Comparison of ENCODE assay signal across 8 cellular contexts in the genomic region with DNA sequence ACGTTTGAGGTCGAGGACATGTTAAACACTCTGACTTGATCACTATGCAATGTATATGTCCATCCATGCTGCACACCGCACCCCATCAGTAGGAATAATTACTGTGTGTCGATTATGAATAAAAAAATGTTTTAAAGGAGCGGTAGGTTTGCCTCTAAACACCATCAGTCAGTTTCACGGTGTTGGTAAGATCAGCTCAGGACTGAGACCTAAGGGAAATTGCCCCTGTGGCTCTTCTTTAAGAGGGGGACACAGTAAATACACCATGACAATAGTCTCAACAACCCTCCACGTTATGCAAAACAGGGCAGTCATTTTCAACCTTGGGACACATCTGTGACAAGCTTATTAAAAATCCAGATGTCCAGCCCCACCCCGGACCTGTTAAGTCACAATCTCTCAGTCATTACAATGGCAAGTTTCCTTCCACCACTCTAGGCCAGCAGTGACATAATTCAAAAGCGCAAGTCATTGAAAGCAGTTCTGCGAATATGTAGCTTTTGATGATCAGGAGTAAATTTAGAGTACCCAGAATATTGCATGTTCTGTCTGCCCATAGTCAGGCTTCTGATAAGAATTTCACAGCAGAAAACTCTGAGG. TPM values are rescaled to one million over a fixed set of nuclear protein-coding genes. Genes with fewer than 3 reads are reported as not detected.
DNase-seq lines count a peak whose midpoint lies in the region; ATAC-seq and TF ChIP-seq lines count a peak whose summit lies in the region.

No MANE protein-coding gene starts in this region.

- peak overlapping the region; percentile 90 for H3K4me3 Mint-ChIP-seq in GM23338

- peaks cover 15% of the 10 kb centered on the region for H3K36me3 ChIP-seq in GM23338 (ENCODE audit: insufficient read depth)
- no peaks in the 10 kb centered on the region for H3K36me3 ChIP-seq in SU-DHL-6 (ENCODE audit: low read length)
- peaks cover 0 to 2% of the 10 kb centered on the region in 2 donors for H3K36me3 ChIP-seq in prostate gland

- H3K4me3 ChIP-seq in GM23338 (peak overlapping the region; percentile 96), SU-DHL-6 (ENCODE audit: insufficient read depth, low read length, poor library complexity, severe bottlenecking) (peak overlapping the region; percentile 59), fibroblast of pulmonary artery (replicated peaks; ENCODE audit: low read depth, low read length) (peak overlapping the region; percentile 72), prostate gland (peak overlapping the region; percentile 77)

- intact Hi-C loops in prostate gland (cut with DNase I): loop anchor here (2.0 to 10.0 kb wide), 2 partner anchors 40 to 278 kb away; partner anchors contain the start of genes C16orf46 and GAN

- no peaks in the 10 kb centered on the region for H3F3A ChIP-seq in GM23338 (replicated peaks; ENCODE audit: low read depth)
- H3F3A ChIP-seq in SU-DHL-6 (ENCODE audit: insufficient read depth): 0 out of 2 replicates have a peak, but pooled peaks cover 4% of the 10 kb centered on the region

- peak overlapping the region; percentile 100 for H3K4me2 ChIP-seq in GM23338
- peak overlapping the region; percentile 73 for H3K4me2 ChIP-seq in SU-DHL-6 (ENCODE audit: low read depth, low read length, poor library complexity, severe bottlenecking)

- H3K27me3 ChIP-seq in GM23338 (ENCODE audit: insufficient read depth): no peaks in the 10 kb centered on the region
- no peaks in the 10 kb centered on the region for H3K27me3 ChIP-seq in SU-DHL-6 (ENCODE audit: low read length)
- no peaks in the 10 kb centered on the region for H3K27me3 ChIP-seq in prostate gland (replicated peaks; ENCODE audit: insufficient read depth)

- peak overlapping the region; percentile 91 for H3K27ac Mint-ChIP-seq in GM23338

- H4K20me1 ChIP-seq in GM23338 (replicated peaks; ENCODE audit: insufficient read depth) (peaks cover 24% of the 10 kb centered on the region), SU-DHL-6 (ENCODE audit: low read depth, low read length) (no peaks in the 10 kb centered on the region)

- H3K79me2 ChIP-seq in GM23338 (replicated peaks; ENCODE audit: insufficient read depth): peaks cover 46% of the 10 kb centered on the region
- no peaks in the 10 kb centered on the region; the same call in 1 of the 2 replicates for H3K79me2 ChIP-seq in SU-DHL-6 (ENCODE audit: insufficient read depth, low read length)

- TF ChIP-seq CTCF in GM23338 (conservative IDR thresholded peaks at IDR 0.05; ENCODE audit: low read depth in 2 of 2) (no peak), SU-DHL-6 (IDR thresholded peaks at IDR 0.05; ENCODE audit: insufficient read depth, low read length, poor library complexity, severe bottlenecking) (no peak), fibroblast of pulmonary artery (IDR thresholded peaks at IDR 0.05; ENCODE audit: low read length, missing control alignments) (no peak), prostate gland (IDR thresholded peaks at IDR 0.05) (no peak), omental fat pad (IDR thresholded peaks at IDR 0.05) (no peak)

- H3K9me3 Mint-ChIP-seq in GM23338: peaks cover 12% of the 10 kb centered on the region; the same call in 2 of the 3 replicates

- H3K27ac ChIP-seq in GM23338 (ENCODE audit: low read depth): no peak overlapping the region
- no peak overlapping the region for H3K27ac ChIP-seq in SU-DHL-6 (ENCODE audit: low read depth, low read length)
- H3K27ac ChIP-seq in prostate gland: peak overlapping the region; percentile 53 to 73

- H2AFZ ChIP-seq in GM23338: 0 out of 2 replicates have a peak overlapping the region, but pooled peaks have one; percentile 29
- no peak overlapping the region for H2AFZ ChIP-seq in SU-DHL-6 (ENCODE audit: low read depth, low read length, severe bottlenecking)

- WGBS in prostate gland: 21% methylated on average over 10 of the region's 10 CpGs

- TF ChIP-seq POLR2A in prostate gland (IDR thresholded peaks at IDR 0.05): no peak

- peaks cover 48% of the 10 kb centered on the region for H3K36me3 Mint-ChIP-seq in GM23338 (ENCODE audit: low read depth)

- peaks cover 6% of the 10 kb centered on the region for H3K27me3 Mint-ChIP-seq in GM23338 (ENCODE audit: insufficient read depth, low read depth, poor library complexity)

- H3K4me1 Mint-ChIP-seq in GM23338: peaks cover 11% of the 10 kb centered on the region

- H3K9ac ChIP-seq in SU-DHL-6 (ENCODE audit: low read length): peak overlapping the region; percentile 64

- ATAC-seq in GM23338 (no peak), omental fat pad (ENCODE audit: low FRiP score) (no peak), HG02852 (IDR thresholded peaks at IDR 0.05; ENCODE audit: unreplicated experiment) (no peak)

- H3K9me3 ChIP-seq in SU-DHL-6 (ENCODE audit: insufficient read depth, low read length): no peaks in the 10 kb centered on the region
- no peaks in the 10 kb centered on the region for H3K9me3 ChIP-seq in prostate gland

- 0 out of 2 replicates have a peak, but pooled peaks cover 4% of the 10 kb centered on the region for H3K9me2 ChIP-seq in GM23338 (ENCODE audit: insufficient read depth)
- H3K9me2 ChIP-seq in SU-DHL-6 (replicated peaks; ENCODE audit: insufficient read depth, low read length): no peaks in the 10 kb centered on the region

- DNase-seq in GM23338 (ENCODE audit: low spot score) (no peak), fibroblast of pulmonary artery (ENCODE audit: low read depth) (peak; percentile 5), prostate gland (ENCODE audit: low spot score) (no peak), omental fat pad (ENCODE audit: low spot score) (no peak), HCEC 1CT (no peak), NCI-H2227 (lab: John Stamatoyannopoulos, UW; ENCODE audit: unreplicated experiment) (no peak)

- H3K4me1 ChIP-seq in GM23338 (ENCODE audit: insufficient read depth) (peaks cover 9% of the 10 kb centered on the region), prostate gland (replicated peaks) (peaks cover 5% of the 10 kb centered on the region)

TF ChIP-seq in GM23338, 12 proteins besides CTCF, POLR2A, EP300 and RAD21 (continues in another document):
- TF ChIP-seq POLR2AphosphoS5 (IDR thresholded peaks at IDR 0.05; ENCODE audit: low read depth): no peak
- TF ChIP-seq ETS1 (IDR thresholded peaks at IDR 0.05): no peak
- TF ChIP-seq, protein P1, sequence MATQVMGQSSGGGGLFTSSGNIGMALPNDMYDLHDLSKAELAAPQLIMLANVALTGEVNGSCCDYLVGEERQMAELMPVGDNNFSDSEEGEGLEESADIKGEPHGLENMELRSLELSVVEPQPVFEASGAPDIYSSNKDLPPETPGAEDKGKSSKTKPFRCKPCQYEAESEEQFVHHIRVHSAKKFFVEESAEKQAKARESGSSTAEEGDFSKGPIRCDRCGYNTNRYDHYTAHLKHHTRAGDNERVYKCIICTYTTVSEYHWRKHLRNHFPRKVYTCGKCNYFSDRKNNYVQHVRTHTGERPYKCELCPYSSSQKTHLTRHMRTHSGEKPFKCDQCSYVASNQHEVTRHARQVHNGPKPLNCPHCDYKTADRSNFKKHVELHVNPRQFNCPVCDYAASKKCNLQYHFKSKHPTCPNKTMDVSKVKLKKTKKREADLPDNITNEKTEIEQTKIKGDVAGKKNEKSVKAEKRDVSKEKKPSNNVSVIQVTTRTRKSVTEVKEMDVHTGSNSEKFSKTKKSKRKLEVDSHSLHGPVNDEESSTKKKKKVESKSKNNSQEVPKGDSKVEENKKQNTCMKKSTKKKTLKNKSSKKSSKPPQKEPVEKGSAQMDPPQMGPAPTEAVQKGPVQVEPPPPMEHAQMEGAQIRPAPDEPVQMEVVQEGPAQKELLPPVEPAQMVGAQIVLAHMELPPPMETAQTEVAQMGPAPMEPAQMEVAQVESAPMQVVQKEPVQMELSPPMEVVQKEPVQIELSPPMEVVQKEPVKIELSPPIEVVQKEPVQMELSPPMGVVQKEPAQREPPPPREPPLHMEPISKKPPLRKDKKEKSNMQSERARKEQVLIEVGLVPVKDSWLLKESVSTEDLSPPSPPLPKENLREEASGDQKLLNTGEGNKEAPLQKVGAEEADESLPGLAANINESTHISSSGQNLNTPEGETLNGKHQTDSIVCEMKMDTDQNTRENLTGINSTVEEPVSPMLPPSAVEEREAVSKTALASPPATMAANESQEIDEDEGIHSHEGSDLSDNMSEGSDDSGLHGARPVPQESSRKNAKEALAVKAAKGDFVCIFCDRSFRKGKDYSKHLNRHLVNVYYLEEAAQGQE (IDR thresholded peaks at IDR 0.05; ENCODE audit: unreplicated experiment): no peak
- TF ChIP-seq EZH2 (IDR thresholded peaks at IDR 0.05; ENCODE audit: low read depth, unreplicated experiment): no peak
- TF ChIP-seq STAT1 (IDR thresholded peaks at IDR 0.05; ENCODE audit: unreplicated experiment): no peak
- TF ChIP-seq ZNF331 (CRISPR knock-in tag; IDR thresholded peaks at IDR 0.05; ENCODE audit: low read depth): no peak

RNA-seq across cellular contexts. Expression of gene ATMIN, which starts 1.2 kb away (rescaled TPM):
- 58.8 and 60.5 TPM in 2 replicates for total RNA-seq in GM23338 (2014; rRNA removed; shearing (Covaris generic))
- polyA plus RNA-seq in GM23338 (2016; fragmentation: Nextera tagmentation; extraction: Ambion mirVana): 20.6 and 22.0 TPM in 2 replicates
- total RNA-seq in prostate gland: 10 to 100 TPM; 47.1 to 62.4 TPM
- total RNA-seq in omental fat pad: 10 to 100 TPM; 34.5 to 45.6 (median 37.5) TPM

RNA-seq across cellular contexts. Expression of gene CENPN, which starts 29.8 kb away (rescaled TPM):
- 43.6 and 54.9 TPM in 2 replicates for total RNA-seq in GM23338 (2014; rRNA removed; shearing (Covaris generic))
- 59.0 and 80.8 TPM in 2 replicates for polyA plus RNA-seq in GM23338 (2016; fragmentation: Nextera tagmentation; extraction: Ambion mirVana)
- total RNA-seq in prostate gland: 100 to 1,000 TPM in 1 of 2 donors, 10 to 100 TPM in 1; 40.6 to 103 TPM
- total RNA-seq in omental fat pad: 10 to 100 TPM in 1 of 4 donors, 1 to 10 TPM in 3; 4.5 to 12.0 (median 8.4) TPM

RNA-seq across cellular contexts. Expression of gene CMC2, which starts 30.2 kb away (rescaled TPM):
- total RNA-seq in GM23338 (2014; rRNA removed; shearing (Covaris generic)): 35.7 and 63.3 TPM in 2 replicates
- polyA plus RNA-seq in GM23338 (2016; fragmentation: Nextera tagmentation; extraction: Ambion mirVana): 211 and 241 TPM in 2 replicates
- total RNA-seq in prostate gland: 100 to 1,000 TPM in 1 of 2 donors, 10 to 100 TPM in 1; 38.9 to 153 TPM
- 10 to 100 TPM; 32.9 to 43.5 (median 34.0) TPM for total RNA-seq in omental fat pad

RNA-seq across cellular contexts. Expression of gene C16orf46, which starts 40.2 kb away (rescaled TPM):
- total RNA-seq in GM23338 (2014; rRNA removed; shearing (Covaris generic)): 0.59 and 0.78 TPM in 2 replicates
- polyA plus RNA-seq in GM23338 (2016; fragmentation: Nextera tagmentation; extraction: Ambion mirVana): 1.3 and 1.4 TPM in 2 replicates
- 10 to 100 TPM in 1 of 2 donors, 1 to 10 TPM in 1; 3.9 to 15.7 TPM for total RNA-seq in prostate gland
- 1 to 10 TPM in 1 of 4 donors, not detected in 3; 1.2 TPM for total RNA-seq in omental fat pad

RNA-seq across cellular contexts. Expression of gene GCSH, which starts 59.3 kb away (rescaled TPM):
- 103 and 118 TPM in 2 replicates for total RNA-seq in GM23338 (2014; rRNA removed; shearing (Covaris generic))
- 389 and 397 TPM in 2 replicates for polyA plus RNA-seq in GM23338 (2016; fragmentation: Nextera tagmentation; extraction: Ambion mirVana)
- total RNA-seq in prostate gland (10 to 100 TPM in 1 of 2 donors, 1 to 10 TPM in 1; 7.6 to 27.5 TPM), omental fat pad (10 to 100 TPM; 19.2 to 39.7 (median 21.0) TPM)

Comparison
In these comparisons a context has a peak if more than half of its experiments do, and no peak if none do; other contexts are left out.
1. H3K27ac ChIP-seq: peak in prostate gland (2 of 2); none in GM23338 (single experiment) and SU-DHL-6 (single experiment).
2. Peak in every context shown above with its lines, with median percentiles within 50 percentile points of each other: H3K4me3 ChIP-seq.